In the genomic region with DNA sequence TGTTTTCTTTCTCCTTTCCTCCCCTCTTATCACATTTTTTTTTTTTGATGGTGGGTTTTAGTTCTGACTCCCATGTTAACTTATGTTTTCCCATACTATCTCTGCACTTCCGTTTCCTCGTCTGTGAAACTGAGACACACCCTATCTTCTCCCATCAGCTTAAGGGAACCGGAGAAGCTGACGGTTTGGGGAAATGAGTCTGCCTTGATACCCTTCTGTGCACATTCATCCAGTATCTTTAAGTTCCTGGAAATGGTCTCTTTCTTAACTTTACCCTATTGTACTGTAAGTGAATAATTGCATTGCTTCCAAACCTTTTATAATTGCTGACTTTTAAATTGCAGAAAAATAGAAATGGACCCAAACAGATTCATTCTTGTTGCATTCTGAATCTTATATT, we compare ENCODE assay signal across 2 cellular contexts.
TF ChIP-seq lines count a peak whose summit lies in the region.

No MANE protein-coding gene starts in this region.

TF ChIP-seq in HepG2, 621 proteins besides CTCF, POLR2A, EP300 and RAD21:
- no peak for TF ChIP-seq ZNF737 (CRISPR knock-in tag; IDR thresholded peaks at IDR 0.05; ENCODE audit: borderline replicate concordance)

TF ChIP-seq in endothelial cell of umbilical vein, 7 proteins besides CTCF, POLR2A, EP300 and RAD21:
- TF ChIP-seq GATA2 (IDR thresholded peaks at IDR 0.05; ENCODE audit: insufficient read depth, insufficient read length, low read depth, low read length): peak; percentile 50
- TF ChIP-seq EZH2 (IDR thresholded peaks at IDR 0.05; ENCODE audit: borderline replicate concordance, low read depth, low read length, severe bottlenecking): no peak
- TF ChIP-seq FOS (IDR thresholded peaks at IDR 0.05; ENCODE audit: borderline replicate concordance, insufficient read depth, low read length): no peak
- TF ChIP-seq MYC (IDR thresholded peaks at IDR 0.05; ENCODE audit: low read depth, low read length): no peak
